12 cellular contexts compared by ENCODE assay signal in the genomic region with DNA sequence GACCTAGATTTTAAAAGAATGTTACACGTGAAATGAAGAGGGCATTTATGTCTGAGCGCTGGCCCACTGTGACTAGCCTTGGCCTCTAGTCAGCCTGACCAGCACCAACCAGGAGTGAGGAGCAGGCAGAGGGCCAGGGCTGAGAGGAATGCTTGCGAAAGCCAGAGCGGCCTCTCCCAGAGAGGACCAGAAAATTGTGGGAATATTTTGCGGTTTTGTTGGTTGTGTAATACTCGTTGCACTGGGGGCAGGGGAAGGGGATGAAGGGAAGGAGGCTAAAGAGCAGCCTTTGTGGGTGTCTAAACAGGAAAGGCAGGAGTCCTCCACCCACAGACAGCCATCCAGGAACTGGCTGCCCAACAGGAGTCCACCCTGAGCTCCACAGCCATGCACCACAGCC. TPM values are rescaled to one million over a fixed set of nuclear protein-coding genes. Genes with fewer than 3 reads are reported as not detected.
DNase-seq lines count a peak whose midpoint lies in the region; ATAC-seq and TF ChIP-seq lines count a peak whose summit lies in the region.
"Had no signal": no experiment of that assay in that cellular context is flagged by ENCODE, and none has a peak within 500 bp of the region (broad histone marks: within the 10 kb centered on the region; RNA-seq: fewer than 3 reads in every experiment).

No MANE protein-coding gene starts in this region.

- H3K27me3 ChIP-seq in adipocyte (replicated peaks; ENCODE audit: control insufficient read depth, insufficient read depth, low read length), result peaks cover 4% of the 10 kb centered on the region
- no peaks in the 10 kb centered on the region for H3K27me3 ChIP-seq in left ventricle myocardium inferior (ENCODE audit: low read depth)
- no peaks in the 10 kb centered on the region for H3K27me3 ChIP-seq in smooth muscle cell (ENCODE audit: low read depth)

- BruUV-seq in OCI-LY7 (replicated peaks; lab: Mats Ljungman, UMichigan), result no TSS peak

- 54% methylated on average over 6 of the region's 6 CpGs for WGBS in smooth muscle cell (ENCODE audit: low lambda C conversion rate)

- TF ChIP-seq CTCF in left ventricle myocardium inferior (IDR thresholded peaks at IDR 0.05; ENCODE audit: borderline replicate concordance) (no peak), smooth muscle cell (IDR thresholded peaks at IDR 0.05; ENCODE audit: borderline replicate concordance, insufficient read depth, poor library complexity, severe bottlenecking) (no peak), OCI-LY7 (conservative IDR thresholded peaks at IDR 0.05; ENCODE audit: low read length) (no peak), GM10266 (IDR thresholded peaks at IDR 0.05; ENCODE audit: control insufficient read depth, insufficient read depth, low read depth, missing control alignments) (no peak)

- H3K79me2 ChIP-seq in smooth muscle cell (ENCODE audit: low read depth), result no peaks in the 10 kb centered on the region
- no peaks in the 10 kb centered on the region for H3K79me2 ChIP-seq in OCI-LY7 (ENCODE audit: insufficient read depth, low read depth, low read length)

- H3K36me3 ChIP-seq in adipocyte (ENCODE audit: control insufficient read depth, insufficient read depth, low read length, severe bottlenecking) (peaks cover 28% of the 10 kb centered on the region), left ventricle myocardium inferior (peaks cover 23% of the 10 kb centered on the region), smooth muscle cell (ENCODE audit: low read depth) (no peaks in the 10 kb centered on the region), OCI-LY7 (ENCODE audit: insufficient read depth, low read length) (no peaks in the 10 kb centered on the region)

- no peak for ATAC-seq in GM21367 (IDR thresholded peaks at IDR 0.05; ENCODE audit: unreplicated experiment)

- DNase-seq in GOT3 (lab: John Stamatoyannopoulos, UW) (peak; percentile 42), adipocyte (ENCODE audit: low read depth) (peak; percentile 67), left ventricle myocardium inferior (peak; percentile 75), smooth muscle cell (lab: John Stamatoyannopoulos, UW; ENCODE audit: unreplicated experiment) (no peak), T-helper 1 cell (no peak), OCI-LY7 (ENCODE audit: low spot score) (no peak), GM10266 (ENCODE audit: extremely low spot score) (no peak)
- DNase-seq: DMS79; NCI-H187 treated with DMSO at 0.1 percent for 48 hours; stimulated activated naive CD4-positive, alpha-beta T cell treated with Interleukin-2 at 50 U/mL for 16 hours had no signal

- H3K4me1 ChIP-seq in adipocyte (ENCODE audit: control insufficient read depth, insufficient read depth, low read length) (peaks cover 25% of the 10 kb centered on the region), left ventricle myocardium inferior (peaks cover 18% of the 10 kb centered on the region), smooth muscle cell (ENCODE audit: low read depth) (no peaks in the 10 kb centered on the region), OCI-LY7 (ENCODE audit: insufficient read depth, low read length, poor library complexity, severe bottlenecking) (no peaks in the 10 kb centered on the region)

- H4K20me1 ChIP-seq in smooth muscle cell (ENCODE audit: low read depth) (no peaks in the 10 kb centered on the region), OCI-LY7 (ENCODE audit: insufficient read depth, low read length) (no peaks in the 10 kb centered on the region)

- H3K4me3 ChIP-seq in adipocyte (ENCODE audit: low read length) (peak overlapping the region; percentile 81), left ventricle myocardium inferior (no peak overlapping the region), smooth muscle cell (no peak overlapping the region), OCI-LY7 (ENCODE audit: low read depth, low read length, poor library complexity, severe bottlenecking) (no peak overlapping the region)

- no peaks in the 10 kb centered on the region for H3K9me2 ChIP-seq in OCI-LY7 (ENCODE audit: insufficient read depth, low read length)

- intact Hi-C loops in left ventricle myocardium inferior (cut with micrococcal nuclease), result no loop called here
- intact Hi-C loops in OCI-LY7 (cut with micrococcal nuclease; ENCODE audit: unreplicated experiment), result no loop called here

- H3K4me2 ChIP-seq in smooth muscle cell (peak overlapping the region; percentile 74), OCI-LY7 (ENCODE audit: low read length) (no peak overlapping the region)

- H3K9me3 ChIP-seq in adipocyte (ENCODE audit: control insufficient read depth, low read length), result peaks cover 4% of the 10 kb centered on the region
- H3K9me3 ChIP-seq in left ventricle myocardium inferior (replicated peaks), result no peaks in the 10 kb centered on the region
- no peaks in the 10 kb centered on the region for H3K9me3 ChIP-seq in smooth muscle cell (replicated peaks; ENCODE audit: low read depth)
- H3K9me3 ChIP-seq in OCI-LY7 (ENCODE audit: low read length), result no peaks in the 10 kb centered on the region

- H3K27ac ChIP-seq in left ventricle myocardium inferior (replicated peaks) (peak overlapping the region; percentile 54), smooth muscle cell (ENCODE audit: low read depth) (peak overlapping the region; percentile 31), OCI-LY7 (ENCODE audit: low read depth, low read length, poor library complexity, severe bottlenecking) (no peak overlapping the region)

- no peak overlapping the region for H2AFZ ChIP-seq in smooth muscle cell (ENCODE audit: low read depth)
- no peak overlapping the region for H2AFZ ChIP-seq in OCI-LY7 (ENCODE audit: low read length)

- no peaks in the 10 kb centered on the region for H3F3A ChIP-seq in smooth muscle cell (ENCODE audit: low read depth)

- POLR2A ChIA-PET in OCI-LY7 (lab: Charles Lee), result no interaction called here

- CTCF ChIA-PET in OCI-LY7 (lab: Charles Lee; ENCODE audit: unreplicated experiment), result no interaction called here

- H3K9ac ChIP-seq in adipocyte (ENCODE audit: low read length), result peak overlapping the region; percentile 66
- no peak overlapping the region for H3K9ac ChIP-seq in smooth muscle cell (ENCODE audit: low read depth)

RNA-seq across cellular contexts. Expression of a gene that starts 3.8 kb away (rescaled TPM):
- total RNA-seq in left ventricle myocardium inferior (31.3 TPM), smooth muscle cell (18.0 and 19.4 TPM in 2 replicates), OCI-LY7 (2022) (not detected in 2 replicates)
- 4.5 and 8.1 TPM in 2 replicates for polyA plus RNA-seq in smooth muscle cell
- total RNA-seq in OCI-LY7 (2014; rRNA removed; shearing (Covaris generic)), result not detected in 2 replicates

RNA-seq across cellular contexts. Expression of a gene that starts 58.0 kb away (rescaled TPM):
- not detected for total RNA-seq in left ventricle myocardium inferior
- total RNA-seq in smooth muscle cell, result not detected in 2 replicates
- polyA plus RNA-seq in smooth muscle cell, result not detected in 2 replicates
- total RNA-seq in OCI-LY7 (2014; rRNA removed; shearing (Covaris generic)), result not detected in 2 replicates
- not detected in 2 replicates for total RNA-seq in OCI-LY7 (2022)
- total RNA-seq: pulmonary artery endothelial cell had no signal

Comparison
In these comparisons a context has a peak if more than half of its experiments do, and no peak if none do; other contexts are left out.
1. DNase-seq: peak in GOT3 (single experiment), adipocyte (single experiment) and left ventricle myocardium inferior (single experiment); none in smooth muscle cell (single experiment), T-helper 1 cell (0 of 5), OCI-LY7 (single experiment) and GM10266 (single experiment).
2. RNA of a gene that starts 3.8 kb away (total RNA-seq): 31.3 TPM in left ventricle myocardium inferior (single experiment) and 18.0 to 19.4 TPM in smooth muscle cell; not detected in OCI-LY7; every median in the first group is over 10 times any median in the second.